ENCODE assay signal across 8 cellular contexts in the genomic region with DNA sequence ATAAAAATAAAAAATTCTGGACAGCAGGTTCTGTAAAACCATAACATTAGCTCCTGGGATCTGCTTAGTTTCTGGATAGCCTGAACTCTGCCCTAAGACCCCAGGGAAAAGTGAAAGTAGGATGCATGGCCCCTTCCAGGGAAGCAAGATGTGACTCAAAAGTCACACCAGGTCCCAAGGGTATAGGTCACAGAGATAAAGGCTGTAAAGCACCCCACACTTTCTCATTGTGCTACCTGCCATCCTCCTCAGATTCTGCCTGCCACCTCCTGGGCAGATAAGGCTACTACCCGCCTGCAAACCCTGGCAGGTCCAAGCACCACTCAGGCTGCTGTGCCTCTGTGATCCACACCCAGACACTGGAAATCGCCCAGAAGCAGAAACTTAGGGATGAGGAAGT. TPM values are rescaled to one million over a fixed set of nuclear protein-coding genes. Genes with fewer than 3 reads are reported as not detected.
DNase-seq lines count a peak whose midpoint lies in the region; ATAC-seq and TF ChIP-seq lines count a peak whose summit lies in the region.

No MANE protein-coding gene starts in this region.

- peak; percentile 80 for TF ChIP-seq CTCF in LNCAP (IDR thresholded peaks at IDR 0.05)
- TF ChIP-seq CTCF in WERI-Rb-1 (IDR thresholded peaks at IDR 0.05; ENCODE audit: low read depth, low read length): peak; percentile 86
- peak; percentile 82 for TF ChIP-seq CTCF in choroid plexus epithelial cell (conservative IDR thresholded peaks at IDR 0.05; ENCODE audit: low read depth, low read length)

- no peak overlapping the region for H2BK15ac ChIP-seq in mesendoderm (replicated peaks; ENCODE audit: low read depth)

- H3K23ac ChIP-seq in mesendoderm (ENCODE audit: low read length): no peak overlapping the region

- H3K18ac ChIP-seq in mesendoderm (ENCODE audit: low read length): peak overlapping the region; percentile 54

- no peaks in the 10 kb centered on the region for H3K79me2 ChIP-seq in mesendoderm (ENCODE audit: control insufficient read depth, insufficient read depth, low read length)

- H4K8ac ChIP-seq in mesendoderm (ENCODE audit: low read depth, low read length): no peak overlapping the region

- WGBS in mesendoderm (ENCODE audit: extremely low coverage, insufficient coverage, low lambda C conversion rate): no CpG with 5 or more reads among the region's 2 CpGs

- no peak overlapping the region for H3K56ac ChIP-seq in mesendoderm (ENCODE audit: low read length)

- in situ Hi-C loops in Caki2 (cut with HindIII; ENCODE audit: low pct_unique_long_range_greater_than_20kb, low sequenced_read_pairs): no loop called here

- H3K4me2 ChIP-seq in mesendoderm (ENCODE audit: low read length): no peak overlapping the region

- H3K4me3 ChIP-seq in WERI-Rb-1 (ENCODE audit: low read depth, low read length) (no peak overlapping the region), choroid plexus epithelial cell (ENCODE audit: low read depth, low read length) (no peak overlapping the region), mesendoderm (ENCODE audit: low read length) (no peak overlapping the region)

- H4K5ac ChIP-seq in mesendoderm (ENCODE audit: low read length): no peak overlapping the region

- H3K36me3 ChIP-seq in WERI-Rb-1: no peaks in the 10 kb centered on the region
- no peaks in the 10 kb centered on the region for H3K36me3 ChIP-seq in mesendoderm (ENCODE audit: control insufficient read depth, insufficient read depth, low read length)

- H3K27me3 ChIP-seq in WERI-Rb-1 (ENCODE audit: insufficient read depth, low read depth, severe bottlenecking) (no peaks in the 10 kb centered on the region), mesendoderm (ENCODE audit: insufficient read depth, low read length, poor library complexity) (no peaks in the 10 kb centered on the region)

- H2BK120ac ChIP-seq in mesendoderm (ENCODE audit: low read depth, low read length): no peak overlapping the region

- peak; percentile 81 for ATAC-seq in GM19397 (IDR thresholded peaks at IDR 0.05; ENCODE audit: unreplicated experiment)
- no peak for ATAC-seq in GM18519 (IDR thresholded peaks at IDR 0.05; ENCODE audit: low FRiP score, unreplicated experiment)

- H3K27ac ChIP-seq in WERI-Rb-1 (no peak overlapping the region), mesendoderm (ENCODE audit: low read depth, low read length) (no peak overlapping the region)

- no peak overlapping the region for H3K9ac ChIP-seq in mesendoderm (ENCODE audit: low read length)

- no peak overlapping the region for H2BK5ac ChIP-seq in mesendoderm (ENCODE audit: low read length)

- H2AK5ac ChIP-seq in mesendoderm (ENCODE audit: low read length): no peak overlapping the region

- DNase-seq in Caki2 (ENCODE audit: low read depth): peak; percentile 46
- DNase-seq in WERI-Rb-1: peak; percentile 71
- peak; percentile 71 for DNase-seq in choroid plexus epithelial cell (ENCODE audit: low read depth)
- DNase-seq in mesendoderm: peak; percentile 81
- DNase-seq in stimulated activated naive CD4-positive, alpha-beta T cell (lab: John Stamatoyannopoulos, UW): peak; percentile 29 to 54 (median 46)

- H3K9me3 ChIP-seq in WERI-Rb-1 (ENCODE audit: severe bottlenecking): no peaks in the 10 kb centered on the region

- peaks cover 12% of the 10 kb centered on the region for H3K4me1 ChIP-seq in mesendoderm (ENCODE audit: control insufficient read depth, low read depth, low read length)

- no peak overlapping the region for H3K4ac ChIP-seq in mesendoderm (ENCODE audit: low read depth, low read length)

- no peaks in the 10 kb centered on the region for H3K79me1 ChIP-seq in mesendoderm (ENCODE audit: low read length)

RNA-seq across cellular contexts. Expression of gene FFAR2, which starts 20.6 kb away (rescaled TPM):
- total RNA-seq in Caki2 (2014; rRNA removed; shearing (Covaris generic); ENCODE audit: low replicate concordance): not detected in 2 replicates
- polyA plus RNA-seq in mesendoderm (2013, experiment 1 of 2): not detected
- not detected for polyA plus RNA-seq in mesendoderm (2013, experiment 2 of 2)

RNA-seq across cellular contexts. Expression of gene KRTDAP, which starts 21.6 kb away (rescaled TPM):
- total RNA-seq in Caki2 (2014; rRNA removed; shearing (Covaris generic); ENCODE audit: low replicate concordance): not detected in 2 replicates
- 1.7 TPM for polyA plus RNA-seq in mesendoderm (2013, experiment 1 of 2)
- polyA plus RNA-seq in mesendoderm (2013, experiment 2 of 2): 1.7 TPM

RNA-seq across cellular contexts. Expression of gene DMKN, which starts 44.8 kb away (rescaled TPM):
- not detected in 2 replicates for total RNA-seq in Caki2 (2014; rRNA removed; shearing (Covaris generic); ENCODE audit: low replicate concordance)
- 602 TPM for polyA plus RNA-seq in mesendoderm (2013, experiment 1 of 2)
- 595 TPM for polyA plus RNA-seq in mesendoderm (2013, experiment 2 of 2)

RNA-seq across cellular contexts. Expression of gene SBSN, which starts 59.5 kb away (rescaled TPM):
- not detected in 2 replicates for total RNA-seq in Caki2 (2014; rRNA removed; shearing (Covaris generic); ENCODE audit: low replicate concordance)
- not detected for polyA plus RNA-seq in mesendoderm (2013, experiment 1 of 2)
- polyA plus RNA-seq in mesendoderm (2013, experiment 2 of 2): not detected
